Comparison of ENCODE assay signal across 1 cellular context in the genomic region with DNA sequence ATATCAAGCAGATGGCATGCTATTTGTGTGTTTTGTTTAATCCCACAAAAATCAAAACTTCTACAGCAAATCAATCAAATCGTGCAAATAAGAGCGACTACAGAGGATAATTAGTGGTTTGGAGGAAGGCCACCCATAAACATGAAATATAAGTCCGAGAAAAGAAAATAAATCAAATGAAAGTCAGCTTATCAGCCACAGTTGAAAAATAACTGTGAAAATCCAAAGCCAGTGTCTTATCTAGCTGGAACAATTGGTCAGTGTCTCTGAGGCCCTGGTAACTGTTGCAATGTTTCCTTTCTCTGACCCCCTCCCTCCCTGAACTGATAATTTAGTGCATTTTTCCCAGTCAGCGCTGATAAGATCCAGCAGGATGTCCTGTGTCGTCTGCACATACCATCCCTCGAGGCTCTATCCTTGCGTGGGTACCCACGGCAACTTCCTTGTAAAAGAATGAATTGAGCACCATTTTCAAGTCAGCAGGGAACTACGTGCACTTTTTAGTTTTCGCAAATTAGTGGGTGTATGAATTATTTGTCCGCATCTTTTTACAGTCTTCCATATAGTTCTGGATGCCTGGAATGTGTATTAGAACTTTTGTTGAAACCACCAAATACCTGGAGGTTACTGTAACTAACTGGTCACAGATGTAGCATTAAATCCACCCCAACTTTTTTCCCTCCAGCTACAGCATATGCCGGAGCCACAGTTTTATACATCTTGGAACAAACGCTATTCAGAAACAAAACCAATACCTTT.
TF ChIP-seq lines count a peak whose summit lies in the region.

No MANE protein-coding gene starts in this region.

TF ChIP-seq in HEK293, 187 proteins besides CTCF, POLR2A, EP300 and RAD21 (continued from another document):
- TF ChIP-seq GFI1B (tag by site-specific recombination; IDR thresholded peaks at IDR 0.05): peak; percentile 85
- TF ChIP-seq ZXDB (tag by site-specific recombination; IDR thresholded peaks at IDR 0.05): 0 out of 2 replicates have a peak, but pooled peaks have one; percentile 19
- TF ChIP-seq FEZF1 (tag by site-specific recombination; IDR thresholded peaks at IDR 0.05): peak; percentile 58; the same call in 1 of the 2 replicates
- TF ChIP-seq GLIS2 (tag by site-specific recombination; IDR thresholded peaks at IDR 0.05): no peak
- TF ChIP-seq ZBTB20 (tag by site-specific recombination; IDR thresholded peaks at IDR 0.05): no peak
- TF ChIP-seq ZNF558 (tag by site-specific recombination; IDR thresholded peaks at IDR 0.05): no peak
- TF ChIP-seq ZNF16 (tag by site-specific recombination; IDR thresholded peaks at IDR 0.05; ENCODE audit: low read depth): no peak
- no peak for TF ChIP-seq ZNF341 (tag by site-specific recombination; IDR thresholded peaks at IDR 0.05; ENCODE audit: low read depth)
- TF ChIP-seq, protein P1, sequence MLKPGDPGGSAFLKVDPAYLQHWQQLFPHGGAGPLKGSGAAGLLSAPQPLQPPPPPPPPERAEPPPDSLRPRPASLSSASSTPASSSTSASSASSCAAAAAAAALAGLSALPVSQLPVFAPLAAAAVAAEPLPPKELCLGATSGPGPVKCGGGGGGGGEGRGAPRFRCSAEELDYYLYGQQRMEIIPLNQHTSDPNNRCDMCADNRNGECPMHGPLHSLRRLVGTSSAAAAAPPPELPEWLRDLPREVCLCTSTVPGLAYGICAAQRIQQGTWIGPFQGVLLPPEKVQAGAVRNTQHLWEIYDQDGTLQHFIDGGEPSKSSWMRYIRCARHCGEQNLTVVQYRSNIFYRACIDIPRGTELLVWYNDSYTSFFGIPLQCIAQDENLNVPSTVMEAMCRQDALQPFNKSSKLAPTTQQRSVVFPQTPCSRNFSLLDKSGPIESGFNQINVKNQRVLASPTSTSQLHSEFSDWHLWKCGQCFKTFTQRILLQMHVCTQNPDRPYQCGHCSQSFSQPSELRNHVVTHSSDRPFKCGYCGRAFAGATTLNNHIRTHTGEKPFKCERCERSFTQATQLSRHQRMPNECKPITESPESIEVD (tag by site-specific recombination; IDR thresholded peaks at IDR 0.05): peak; percentile 44
- TF ChIP-seq EGR2 (tag by site-specific recombination; IDR thresholded peaks at IDR 0.05; ENCODE audit: low read depth): no peak
- TF ChIP-seq ZNF24 (tag by site-specific recombination; IDR thresholded peaks at IDR 0.05): no peak
- no peak for TF ChIP-seq ZNF501 (tag by site-specific recombination; IDR thresholded peaks at IDR 0.05)
TF ChIP-seq in HEK293: peak in this region for 7.
